ENCODE assay signal across 22 cellular contexts in genomic region chr4:8365353-8365752, GRCh38.
"Had no signal": no experiment of that assay in that cellular context is flagged by ENCODE, and none has a peak within 500 bp of the region (broad histone marks: within the 10 kb centered on the region; RNA-seq: fewer than 3 reads in every experiment).

No MANE protein-coding gene starts in this region.

- H3K27me3 Mint-ChIP-seq: memory B cell; naive B cell; stimulated activated naive CD8-positive, alpha-beta T cell treated with anti-CD3 and anti-CD28 coated beads, Interleukin-15, amount 100 ng/mL, for 72 hours had no signal

- DNase-seq: cerebellar nuclear complex; effector CD4-positive, alpha-beta T cell; naive B cell; nephron progenitor cell; nucleus accumbens; retina; small intestine; stimulated activated CD4-positive, alpha-beta T cell treated with anti-CD3 and anti-CD28 coated beads, Interleukin-12 subunit alpha, Interleukin-12 subunit beta, amount 100 ng/mL, for 4 hours; stimulated activated CD4-positive, alpha-beta T cell treated with anti-CD3 and anti-CD28 coated beads, Interleukin-1b, Interleukin-23, amount 100 ng/mL, for 48 hours; stimulated activated CD4-positive, alpha-beta T cell treated with anti-CD3 and anti-CD28 coated beads, Interleukin-4, amount 100 ng/mL, for 1 hour; stimulated activated CD8-positive, alpha-beta memory T cell treated with anti-CD3 and anti-CD28 coated beads, Interleukin-4, amount 100 ng/mL, for 48 hours; stimulated activated naive CD4-positive, alpha-beta T cell; stimulated activated naive CD8-positive, alpha-beta T cell treated with anti-CD3 and anti-CD28 coated beads, Interleukin-15, amount 100 ng/mL, for 72 hours; trophoblast cell had no signal

- H3K9me3 ChIP-seq: ovary, right lobe of liver, suprapubic skin, vagina had no signal

- H3K4me3 ChIP-seq: dorsolateral prefrontal cortex, left lung, lung, ovary, right lobe of liver, suprapubic skin, vagina had no signal

- H3K4me1 ChIP-seq: left lung, suprapubic skin, vagina had no signal

- H3K27me3 ChIP-seq: dorsolateral prefrontal cortex, left lung, ovary, right lobe of liver, suprapubic skin, vagina had no signal

- H3K27ac Mint-ChIP-seq: memory B cell had no signal

- H3K4me1 Mint-ChIP-seq: memory B cell; stimulated activated naive CD8-positive, alpha-beta T cell treated with anti-CD3 and anti-CD28 coated beads, Interleukin-15, amount 100 ng/mL, for 72 hours had no signal

- H3K36me3 ChIP-seq: ovary, right lobe of liver had no signal

- H3K4me3 Mint-ChIP-seq: memory B cell; naive B cell; nephron progenitor cell; stimulated activated naive CD8-positive, alpha-beta T cell treated with anti-CD3 and anti-CD28 coated beads, Interleukin-15, amount 100 ng/mL, for 72 hours had no signal

- H3K27ac ChIP-seq: dorsolateral prefrontal cortex, left lung, ovary, right lobe of liver, suprapubic skin, vagina had no signal

- ATAC-seq: left lung; stimulated activated naive CD8-positive, alpha-beta T cell treated with anti-CD3 and anti-CD28 coated beads, Interleukin-15, amount 100 ng/mL, for 72 hours had no signal
